In genomic region chr9:101119206-101119819, GRCh38 we compare ENCODE assay signal across 9 cellular contexts.
A peak's percentile ranks its signal among the peaks of the same experiment; 100 is the strongest.
DNase-seq lines count a peak whose midpoint lies in the region; ATAC-seq, FAIRE-seq and TF ChIP-seq lines count a peak whose summit lies in the region.
"Had no signal": no experiment of that assay in that cellular context is flagged by ENCODE, and none has a peak within 500 bp of the region (broad histone marks: within the 10 kb centered on the region; RNA-seq: fewer than 3 reads in every experiment).

No MANE protein-coding gene starts in this region.

- FAIRE-seq in HTR-8/SVneo (lab: Jason Lieb, UNC) = no peak
- FAIRE-seq: endometrium had no signal

- H3K27ac ChIP-seq in OCI-LY3 (ENCODE audit: low read length) (no peak overlapping the region), endodermal cell (ENCODE audit: low read depth, low read length) (no peak overlapping the region)

- TF ChIP-seq CTCF in OCI-LY3 (IDR thresholded peaks at IDR 0.05; ENCODE audit: low read depth, low read length) (peak; percentile 80), endodermal cell (conservative IDR thresholded peaks at IDR 0.05) (peak; percentile 97), neural crest cell (conservative IDR thresholded peaks at IDR 0.05) (peak; percentile 79)

- no peaks in the 10 kb centered on the region for H4K20me1 ChIP-seq in OCI-LY3 (ENCODE audit: insufficient read depth, low read length)

- H3K9me3 Mint-ChIP-seq in activated CD4-positive, alpha-beta T cell treated with anti-CD3 and anti-CD28 coated beads, Interleukin-2, amount 10 ng/mL, durations not matched to agents 7 days and 5 days = peaks cover 2% of the 10 kb centered on the region
- peaks cover 26% of the 10 kb centered on the region for H3K9me3 Mint-ChIP-seq in endodermal cell
- peaks cover 6% of the 10 kb centered on the region for H3K9me3 Mint-ChIP-seq in neural crest cell

- no peaks in the 10 kb centered on the region for H3K27me3 Mint-ChIP-seq in activated CD4-positive, alpha-beta T cell treated with anti-CD3 and anti-CD28 coated beads, Interleukin-2, amount 10 ng/mL, durations not matched to agents 7 days and 5 days
- H3K27me3 Mint-ChIP-seq in endodermal cell (ENCODE audit: insufficient read depth) (peaks cover 22% of the 10 kb centered on the region), neural crest cell (ENCODE audit: low read depth) (peaks cover 7% of the 10 kb centered on the region)

- H3K9ac ChIP-seq in OCI-LY3 (ENCODE audit: low read length) (no peak overlapping the region), endodermal cell (ENCODE audit: extremely low read depth, low read length, poor library complexity, severe bottlenecking) (no peak overlapping the region)

- DNase-seq in activated CD4-positive, alpha-beta T cell treated with anti-CD3 and anti-CD28 coated beads, Interleukin-2, amount 10 ng/mL, durations not matched to agents 7 days and 5 days = peak; percentile 14
- DNase-seq in activated CD4-positive, alpha-beta T cell treated with anti-CD3 and anti-CD28 coated beads for 4 hours = no peak
- peak; percentile 7 for DNase-seq in HTR-8/SVneo (ENCODE audit: insufficient read length, low spot score)
- peak; percentile 96 for DNase-seq in endodermal cell
- DNase-seq in neural crest cell (ENCODE audit: low read depth, low spot score) = peak; percentile 55
- DNase-seq in GF-D8 (lab: John Stamatoyannopoulos, UW) = no peak

- no peaks in the 10 kb centered on the region for H3K36me3 ChIP-seq in OCI-LY3 (replicated peaks; ENCODE audit: low read depth, low read length)
- H3K36me3 ChIP-seq in endodermal cell (ENCODE audit: control insufficient read depth, insufficient read depth, low read length) = no peaks in the 10 kb centered on the region

- ATAC-seq in GM21529 (IDR thresholded peaks at IDR 0.05; ENCODE audit: unreplicated experiment) = peak; percentile 87

- H3K79me2 ChIP-seq in OCI-LY3 (ENCODE audit: low read length) = no peaks in the 10 kb centered on the region

- H3K27me3 ChIP-seq in OCI-LY3 (ENCODE audit: low read depth, low read length) (peaks cover 14% of the 10 kb centered on the region; the same call in 1 of the 2 replicates), endodermal cell (ENCODE audit: control insufficient read depth, insufficient read depth, low read length, poor library complexity, severe bottlenecking) (peaks cover 35% of the 10 kb centered on the region)

- H3K4me3 ChIP-seq in OCI-LY3 (ENCODE audit: low read length) (no peak overlapping the region), endodermal cell (ENCODE audit: low read length) (no peak overlapping the region)

- 51 to 56% methylated on average over 2 to 3 of the region's 3 CpGs for WGBS in endodermal cell (ENCODE audit: insufficient coverage in 1 of 2, insufficient read length in 1 of 2), 2 experiments

- H3K4me3 Mint-ChIP-seq in activated CD4-positive, alpha-beta T cell treated with anti-CD3 and anti-CD28 coated beads, Interleukin-2, amount 10 ng/mL, durations not matched to agents 7 days and 5 days = no peak overlapping the region
- H3K4me3 Mint-ChIP-seq in endodermal cell (no peak overlapping the region), neural crest cell (no peak overlapping the region)

- POLR2A ChIA-PET in activated CD4-positive, alpha-beta T cell treated with anti-CD3 and anti-CD28 coated beads, Interleukin-2, amount 10 ng/mL, durations not matched to agents 7 days and 5 days (lab: Charles Lee) = no interaction called here

- H3K4me1 Mint-ChIP-seq in activated CD4-positive, alpha-beta T cell treated with anti-CD3 and anti-CD28 coated beads, Interleukin-2, amount 10 ng/mL, durations not matched to agents 7 days and 5 days = no peaks in the 10 kb centered on the region
- H3K4me1 Mint-ChIP-seq in endodermal cell (peaks cover 17% of the 10 kb centered on the region), neural crest cell (no peaks in the 10 kb centered on the region)

- no peaks in the 10 kb centered on the region for H3K36me3 Mint-ChIP-seq in activated CD4-positive, alpha-beta T cell treated with anti-CD3 and anti-CD28 coated beads, Interleukin-2, amount 10 ng/mL, durations not matched to agents 7 days and 5 days (ENCODE audit: low read depth)
- H3K36me3 Mint-ChIP-seq in endodermal cell (ENCODE audit: low read depth) (peaks cover 14% of the 10 kb centered on the region), neural crest cell (ENCODE audit: low read depth) (peaks cover 9% of the 10 kb centered on the region)

- H3K27ac Mint-ChIP-seq in activated CD4-positive, alpha-beta T cell treated with anti-CD3 and anti-CD28 coated beads, Interleukin-2, amount 10 ng/mL, durations not matched to agents 7 days and 5 days = no peak overlapping the region
- no peak overlapping the region for H3K27ac Mint-ChIP-seq in endodermal cell
- no peak overlapping the region for H3K27ac Mint-ChIP-seq in neural crest cell (ENCODE audit: unreplicated experiment)

- H3K4me2 ChIP-seq in OCI-LY3 (ENCODE audit: low read length) = no peak overlapping the region

- H3K4me1 ChIP-seq in OCI-LY3 (ENCODE audit: low read length) (no peaks in the 10 kb centered on the region), endodermal cell (ENCODE audit: control insufficient read depth, insufficient read depth, low read length) (no peaks in the 10 kb centered on the region)

- no peaks in the 10 kb centered on the region for H3K9me3 ChIP-seq in OCI-LY3 (ENCODE audit: insufficient read depth, low read length)
- H3K9me3 ChIP-seq in endodermal cell (ENCODE audit: control insufficient read depth, low read length) = peaks cover 34% of the 10 kb centered on the region

- H2AFZ ChIP-seq in OCI-LY3 (ENCODE audit: low read depth, low read length) = no peak overlapping the region

- CTCF ChIA-PET in activated CD4-positive, alpha-beta T cell treated with anti-CD3 and anti-CD28 coated beads, Interleukin-2, amount 10 ng/mL, durations not matched to agents 7 days and 5 days (lab: Charles Lee) = no interaction called here

Comparison
In these comparisons a context has a peak if more than half of its experiments do, and no peak if none do; other contexts are left out.
1. DNase-seq: peak in activated CD4-positive, alpha-beta T cell treated with anti-CD3 and anti-CD28 coated beads, Interleukin-2, amount 10 ng/mL, durations not matched to agents 7 days and 5 days (single experiment), HTR-8/SVneo (single experiment), endodermal cell (single experiment) and neural crest cell (single experiment); none in activated CD4-positive, alpha-beta T cell treated with anti-CD3 and anti-CD28 coated beads for 4 hours (0 of 2) and GF-D8 (single experiment).
2. Peak in every context shown above with its lines, with median percentiles within 50 percentile points of each other: CTCF ChIP-seq.